8 cellular contexts compared by ENCODE assay signal in the genomic region with DNA sequence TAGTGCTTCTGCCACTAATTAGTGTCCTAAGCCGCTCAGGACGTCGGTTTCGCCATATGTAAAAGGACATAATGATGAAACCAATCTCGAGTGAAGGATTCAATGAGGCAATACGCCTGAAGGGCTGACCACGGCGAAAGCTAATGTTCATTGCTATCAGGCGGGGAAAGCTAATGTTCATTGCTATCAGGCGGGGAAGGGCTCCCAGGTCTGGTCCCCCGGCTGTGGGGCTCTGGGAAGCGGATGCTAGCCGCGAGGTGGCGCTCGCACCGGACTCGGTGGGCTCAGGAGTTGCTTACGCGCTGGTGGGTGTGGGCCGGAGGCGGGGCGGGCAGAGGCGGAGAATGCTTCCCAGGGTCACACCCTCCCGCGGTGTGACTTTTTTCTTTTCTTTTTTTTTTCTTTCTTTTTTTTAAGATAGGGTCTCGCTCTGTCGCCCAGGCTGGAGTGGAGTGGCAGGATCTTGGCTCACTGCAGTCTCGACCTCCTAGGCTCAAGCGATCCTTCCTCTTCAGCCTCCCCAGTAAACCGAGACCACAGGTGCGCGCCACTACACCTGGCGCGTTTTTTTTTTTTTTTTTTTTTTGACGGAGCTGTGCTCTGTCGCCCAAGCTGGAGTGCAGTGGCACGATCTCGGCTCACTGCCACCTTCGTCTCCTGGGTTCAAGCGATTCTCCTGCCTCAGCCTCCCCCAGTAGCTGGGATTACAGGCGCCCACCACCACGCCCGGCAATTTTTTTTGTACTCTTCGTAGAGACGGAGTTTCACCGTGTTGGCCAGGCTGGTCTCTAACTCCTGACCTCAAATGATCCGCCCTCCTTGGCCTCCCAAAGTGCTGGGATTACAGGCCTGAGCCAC. TPM values are rescaled to one million over a fixed set of nuclear protein-coding genes. Genes with fewer than 3 reads are reported as not detected.
A peak's percentile ranks its signal among the peaks of the same experiment; 100 is the strongest.
DNase-seq lines count a peak whose midpoint lies in the region; ATAC-seq, FAIRE-seq and TF ChIP-seq lines count a peak whose summit lies in the region.

No MANE protein-coding gene starts in this region.

- peaks cover 27% of the 10 kb centered on the region for H3K27me3 Mint-ChIP-seq in activated T-helper 17 cell treated with anti-CD3 and anti-CD28 coated beads, Interleukin-2, amount 50 U/mL, for 72 hours
- H3K27me3 Mint-ChIP-seq in neural progenitor cell (ENCODE audit: insufficient read depth, low read depth) = peaks cover 37% of the 10 kb centered on the region
- peaks cover 91% of the 10 kb centered on the region for H3K27me3 Mint-ChIP-seq in stimulated activated naive CD8-positive, alpha-beta T cell treated with anti-CD3 and anti-CD28 coated beads, Interleukin-15, amount 100 ng/mL, for 72 hours

- H3K9me3 ChIP-seq in neural progenitor cell (ENCODE audit: low read depth) = no peaks in the 10 kb centered on the region

- H3K36me3 Mint-ChIP-seq in activated T-helper 17 cell treated with anti-CD3 and anti-CD28 coated beads, Interleukin-2, amount 50 U/mL, for 72 hours (ENCODE audit: low read depth) = no peaks in the 10 kb centered on the region
- no peaks in the 10 kb centered on the region for H3K36me3 Mint-ChIP-seq in neural progenitor cell

- no peaks in the 10 kb centered on the region for H3K4me1 Mint-ChIP-seq in activated T-helper 17 cell treated with anti-CD3 and anti-CD28 coated beads, Interleukin-2, amount 50 U/mL, for 72 hours
- H3K4me1 Mint-ChIP-seq in neural progenitor cell = peaks cover 45% of the 10 kb centered on the region
- H3K4me1 Mint-ChIP-seq in stimulated activated naive CD8-positive, alpha-beta T cell treated with anti-CD3 and anti-CD28 coated beads, Interleukin-15, amount 100 ng/mL, for 72 hours = peaks cover 19% of the 10 kb centered on the region

- peaks cover 14% of the 10 kb centered on the region for H3F3A ChIP-seq in neural progenitor cell (ENCODE audit: low read depth)

- no peak overlapping the region for H3K27ac Mint-ChIP-seq in activated T-helper 17 cell treated with anti-CD3 and anti-CD28 coated beads, Interleukin-2, amount 50 U/mL, for 72 hours
- no peak overlapping the region for H3K27ac Mint-ChIP-seq in neural progenitor cell
- no peak overlapping the region for H3K27ac Mint-ChIP-seq in stimulated activated naive CD8-positive, alpha-beta T cell treated with anti-CD3 and anti-CD28 coated beads, Interleukin-15, amount 100 ng/mL, for 72 hours

- peak; percentile 85 for DNase-seq in SIG-M5 treated with dmso at 0.1 percent for 504 hours (lab: John Stamatoyannopoulos, UW; ENCODE audit: unreplicated experiment)
- no peak for DNase-seq in SIG-M5 (lab: John Stamatoyannopoulos, UW)
- peak; percentile 63 for DNase-seq in RCC 7860 (ENCODE audit: low spot score)
- peak; percentile 86 for DNase-seq in fibroblast of peridontal ligament (ENCODE audit: extremely low read depth)
- DNase-seq in neural progenitor cell (ENCODE audit: low spot score) = peak; percentile 95
- peak; percentile 86 to 87 for DNase-seq in stimulated activated naive CD8-positive, alpha-beta T cell treated with anti-CD3 and anti-CD28 coated beads, Interleukin-15, amount 100 ng/mL, for 72 hours

- FAIRE-seq in RCC 7860 (lab: Jason Lieb, UNC) = no peak

- no peak overlapping the region for H3K9ac ChIP-seq in KMS-11
- no peak overlapping the region for H3K9ac ChIP-seq in neural progenitor cell

- H3K9me3 Mint-ChIP-seq in activated T-helper 17 cell treated with anti-CD3 and anti-CD28 coated beads, Interleukin-2, amount 50 U/mL, for 72 hours = no peaks in the 10 kb centered on the region
- no peaks in the 10 kb centered on the region for H3K9me3 Mint-ChIP-seq in neural progenitor cell
- H3K9me3 Mint-ChIP-seq in stimulated activated naive CD8-positive, alpha-beta T cell treated with anti-CD3 and anti-CD28 coated beads, Interleukin-15, amount 100 ng/mL, for 72 hours = no peaks in the 10 kb centered on the region

- H3K27me3 ChIP-seq in KMS-11 (ENCODE audit: insufficient read depth, low read depth) (peaks cover 84% of the 10 kb centered on the region), neural progenitor cell (peaks cover 65% of the 10 kb centered on the region)

- H3K4me1 ChIP-seq in KMS-11 (ENCODE audit: low read depth, poor library complexity, severe bottlenecking) (peaks cover 6% of the 10 kb centered on the region), neural progenitor cell (peaks cover 22% of the 10 kb centered on the region)

- peak overlapping the region; percentile 58 for H3K4me3 Mint-ChIP-seq in activated T-helper 17 cell treated with anti-CD3 and anti-CD28 coated beads, Interleukin-2, amount 50 U/mL, for 72 hours
- peak overlapping the region; percentile 63 for H3K4me3 Mint-ChIP-seq in neural progenitor cell
- H3K4me3 Mint-ChIP-seq in stimulated activated naive CD8-positive, alpha-beta T cell treated with anti-CD3 and anti-CD28 coated beads, Interleukin-15, amount 100 ng/mL, for 72 hours = peak overlapping the region; percentile 61 to 76

- H2AFZ ChIP-seq in KMS-11 (ENCODE audit: low read depth) = no peak overlapping the region
- no peak overlapping the region for H2AFZ ChIP-seq in neural progenitor cell (replicated peaks)

- TF ChIP-seq CTCF in KMS-11 (conservative IDR thresholded peaks at IDR 0.05; ENCODE audit: low read depth, low read length) (peak; percentile 93), neural progenitor cell (IDR thresholded peaks at IDR 0.05) (peak; percentile 93)

- peak; percentile 97 for ATAC-seq in activated T-helper 17 cell treated with anti-CD3 and anti-CD28 coated beads, Interleukin-2, amount 50 U/mL, for 72 hours (replicated peaks)
- peak; percentile 94 for ATAC-seq in stimulated activated naive CD8-positive, alpha-beta T cell treated with anti-CD3 and anti-CD28 coated beads, Interleukin-15, amount 100 ng/mL, for 72 hours

- H3K36me3 ChIP-seq in KMS-11 (ENCODE audit: insufficient read depth) = no peaks in the 10 kb centered on the region
- no peaks in the 10 kb centered on the region for H3K36me3 ChIP-seq in neural progenitor cell

- no peak overlapping the region for H3K27ac ChIP-seq in KMS-11
- no peak overlapping the region for H3K27ac ChIP-seq in neural progenitor cell

- H3K4me2 ChIP-seq in KMS-11 = peak overlapping the region; percentile 22; the same call in 1 of the 2 replicates
- peak overlapping the region; percentile 48 for H3K4me2 ChIP-seq in neural progenitor cell

- H4K20me1 ChIP-seq in KMS-11 (ENCODE audit: insufficient read depth) (no peaks in the 10 kb centered on the region), neural progenitor cell (ENCODE audit: low read depth) (peaks cover 6% of the 10 kb centered on the region)

- no peaks in the 10 kb centered on the region for H3K79me2 ChIP-seq in KMS-11 (ENCODE audit: insufficient read depth, low read depth)
- H3K79me2 ChIP-seq in neural progenitor cell (ENCODE audit: low read depth) = no peaks in the 10 kb centered on the region

- H3K4me3 ChIP-seq in KMS-11 (IDR thresholded peaks at IDR 0.05; ENCODE audit: insufficient read depth, low read depth, low read length) (peak overlapping the region; percentile 53), neural progenitor cell (peak overlapping the region; percentile 37)

RNA-seq across cellular contexts. Expression of gene PEAR1, which starts 1.1 kb away (rescaled TPM):
- not detected for total RNA-seq in activated T-helper 17 cell treated with anti-CD3 and anti-CD28 coated beads, Interleukin-2, amount 50 U/mL, for 72 hours
- total RNA-seq in neural progenitor cell (ENCODE audit: low replicate concordance) = 0.06 TPM in 1 of 2 replicates, not detected in the other

RNA-seq across cellular contexts. Expression of gene LRRC71, which starts 28.0 kb away (rescaled TPM):
- total RNA-seq in activated T-helper 17 cell treated with anti-CD3 and anti-CD28 coated beads, Interleukin-2, amount 50 U/mL, for 72 hours = not detected
- total RNA-seq in neural progenitor cell (ENCODE audit: low replicate concordance) = not detected in 2 replicates

RNA-seq across cellular contexts. Expression of gene NTRK1, which starts 31.8 kb away (rescaled TPM):
- total RNA-seq in activated T-helper 17 cell treated with anti-CD3 and anti-CD28 coated beads, Interleukin-2, amount 50 U/mL, for 72 hours = 10 to 100 TPM in 1 of 2 donors, 1 to 10 TPM in 1; 2.5 to 13.3 TPM
- 0.15 TPM in 1 of 2 replicates, not detected in the other for total RNA-seq in neural progenitor cell (ENCODE audit: low replicate concordance)

RNA-seq across cellular contexts. Expression of gene INSRR, which starts 33.5 kb away (rescaled TPM):
- total RNA-seq in activated T-helper 17 cell treated with anti-CD3 and anti-CD28 coated beads, Interleukin-2, amount 50 U/mL, for 72 hours = under 1 TPM; 0.04 to 0.66 TPM
- not detected in 2 replicates for total RNA-seq in neural progenitor cell (ENCODE audit: low replicate concordance)
